1 cellular context compared by ENCODE assay signal in genomic region chr1:34147301-34147700, GRCh38.
TF ChIP-seq lines count a peak whose summit lies in the region.

No MANE protein-coding gene starts in this region.

TF ChIP-seq in WTC11, 78 proteins besides CTCF, POLR2A, EP300 and RAD21 (continued from another document):
- no peak for TF ChIP-seq ATF2 (CRISPR knock-in tag; IDR thresholded peaks at IDR 0.05; ENCODE audit: borderline replicate concordance, low read depth)
- no peak for TF ChIP-seq IRF2 (CRISPR knock-in tag; IDR thresholded peaks at IDR 0.05; ENCODE audit: borderline replicate concordance, low read depth)
